12 cellular contexts compared by ENCODE assay signal in genomic region chr14:57464013-57464730, GRCh38. TPM values are rescaled to one million over a fixed set of nuclear protein-coding genes. Genes with fewer than 3 reads are reported as not detected.
A peak's percentile ranks its signal among the peaks of the same experiment; 100 is the strongest.
DNase-seq lines count a peak whose midpoint lies in the region; ATAC-seq and TF ChIP-seq lines count a peak whose summit lies in the region.
"Had no signal": no experiment of that assay in that cellular context is flagged by ENCODE, and none has a peak within 500 bp of the region (broad histone marks: within the 10 kb centered on the region; RNA-seq: fewer than 3 reads in every experiment).

No MANE protein-coding gene starts in this region.

- no peaks in the 10 kb centered on the region for H3K27me3 Mint-ChIP-seq in chondrocyte (ENCODE audit: low read depth)

- H3K4me3 ChIP-seq in gastroesophageal sphincter = no peak overlapping the region
- H3K4me3 ChIP-seq: MG63 had no signal

- H3K27ac ChIP-seq in gastroesophageal sphincter = no peak overlapping the region

- no peaks in the 10 kb centered on the region for H3K36me3 ChIP-seq in gastroesophageal sphincter
- H3K36me3 ChIP-seq: MG63 had no signal

- no peaks in the 10 kb centered on the region for H3K9me3 ChIP-seq in gastroesophageal sphincter
- H3K9me3 ChIP-seq: MG63 had no signal

- no peak for TF ChIP-seq CTCF in chondrocyte (IDR thresholded peaks at IDR 0.05)
- TF ChIP-seq CTCF in gastroesophageal sphincter (IDR thresholded peaks at IDR 0.05) = no peak

- DNase-seq in kidney tubule cell (ENCODE audit: low spot score) = peak; percentile 90
- DNase-seq in DMS153 treated with DMSO at 0.1 percent for 48 hours (lab: John Stamatoyannopoulos, UW; ENCODE audit: unreplicated experiment) = no peak
- DNase-seq in chondrocyte (ENCODE audit: low spot score) = no peak
- DNase-seq in activated CD4-positive, alpha-beta T cell treated with anti-CD3 and anti-CD28 coated beads for 48 hours = no peak
- DNase-seq: EL, foreskin fibroblast, HCEC 1CT, MG63 had no signal

- H3K4me1 Mint-ChIP-seq in chondrocyte (ENCODE audit: low read depth) = no peaks in the 10 kb centered on the region

- no peaks in the 10 kb centered on the region for H3K4me1 ChIP-seq in gastroesophageal sphincter

- H3K9me3 Mint-ChIP-seq in chondrocyte (ENCODE audit: low read depth) = peaks cover 5% of the 10 kb centered on the region

- ATAC-seq in GM18517 (IDR thresholded peaks at IDR 0.05; ENCODE audit: unreplicated experiment) (peak; percentile 80), GM21619 (IDR thresholded peaks at IDR 0.05; ENCODE audit: unreplicated experiment) (peak; percentile 88), HG03196 (IDR thresholded peaks at IDR 0.05; ENCODE audit: unreplicated experiment) (peak; percentile 76), gastroesophageal sphincter (no peak)

- H3K27ac Mint-ChIP-seq in chondrocyte (ENCODE audit: unreplicated experiment) = no peak overlapping the region

- H3K36me3 Mint-ChIP-seq in chondrocyte (ENCODE audit: low read depth) = no peaks in the 10 kb centered on the region

- no peaks in the 10 kb centered on the region for H3K27me3 ChIP-seq in gastroesophageal sphincter
- H3K27me3 ChIP-seq: MG63 had no signal

- no peak for TF ChIP-seq EP300 in gastroesophageal sphincter (IDR thresholded peaks at IDR 0.05)

- WGBS in gastroesophageal sphincter (ENCODE audit: low coverage in 1 of 2), 2 donors = 80 to 81% methylated on average over 1 to 6 of the region's 6 CpGs

- H3K4me3 Mint-ChIP-seq in chondrocyte (ENCODE audit: unreplicated experiment) = no peak overlapping the region

- TF ChIP-seq POLR2A in gastroesophageal sphincter (IDR thresholded peaks at IDR 0.05) = no peak

RNA-seq across cellular contexts. Expression of gene CCDC198, which starts 29.5 kb away (rescaled TPM):
- total RNA-seq in chondrocyte (0.13 TPM in 1 of 3 replicates, not detected in the others), gastroesophageal sphincter (not detected)
